ENCODE assay signal across 35 cellular contexts in the genomic region with DNA sequence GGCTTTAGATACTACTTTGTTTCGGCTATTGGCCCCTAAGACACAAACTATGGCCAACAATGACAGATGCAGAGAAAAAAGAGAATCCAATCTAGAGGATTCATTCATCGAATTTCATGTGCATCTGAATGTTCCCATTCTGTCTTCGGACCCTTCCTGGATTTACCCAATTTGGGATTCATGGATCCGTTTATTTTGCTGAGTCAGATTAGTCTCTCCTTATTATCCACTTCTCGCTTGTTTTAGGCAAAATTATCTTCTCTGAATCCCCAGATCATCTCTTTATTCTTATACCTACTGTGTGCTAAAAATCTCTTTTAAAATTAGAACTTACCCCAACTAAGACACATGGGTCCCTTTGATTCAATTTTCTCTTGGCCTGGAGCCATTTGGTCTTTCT. TPM values are rescaled to one million over a fixed set of nuclear protein-coding genes. Genes with fewer than 3 reads are reported as not detected.
"Had no signal": no experiment of that assay in that cellular context is flagged by ENCODE, and none has a peak within 500 bp of the region (broad histone marks: within the 10 kb centered on the region; RNA-seq: fewer than 3 reads in every experiment).

No MANE protein-coding gene starts in this region.

- H3K27ac Mint-ChIP-seq: natural killer cell; nephron; neural progenitor cell; progenitor cell of endocrine pancreas; stimulated activated memory B cell treated with anti-CD40 and anti-IgM and Interleukin-4, amounts not matched to agents 10 μg/mL and 1 μg/mL and 100 μg/mL, for 72 hours; stimulated activated naive CD8-positive, alpha-beta T cell treated with anti-CD3 and anti-CD28 coated beads, Interleukin-15, amount 100 ng/mL, for 72 hours; type B pancreatic cell had no signal

- H3K4me3 ChIP-seq: neural progenitor cell, ovary, psoas muscle, skin epidermis, smooth muscle cell, spleen, suprapubic skin, testis, tibial artery, transverse colon, upper lobe of right lung, uterus had no signal

- H3K4me1 Mint-ChIP-seq: natural killer cell; nephron; neural progenitor cell; stimulated activated naive CD8-positive, alpha-beta T cell treated with anti-CD3 and anti-CD28 coated beads, Interleukin-15, amount 100 ng/mL, for 72 hours had no signal

- H3K4me1 ChIP-seq: parathyroid adenoma, psoas muscle, testis, tibial artery, transverse colon, upper lobe of right lung, uterus had no signal

- H3K27ac ChIP-seq: neural progenitor cell, ovary, parathyroid adenoma, psoas muscle, skin epidermis, spleen, suprapubic skin, testis, tibial artery, transverse colon, upper lobe of right lung, uterus had no signal

- H2AFZ ChIP-seq: neural progenitor cell, parathyroid adenoma had no signal

- H3K36me3 Mint-ChIP-seq: natural killer cell, neural progenitor cell, type B pancreatic cell had no signal

- H3K9ac ChIP-seq: neural progenitor cell, parathyroid adenoma had no signal

- H3K27me3 Mint-ChIP-seq: stimulated activated naive CD8-positive, alpha-beta T cell treated with anti-CD3 and anti-CD28 coated beads, Interleukin-15, amount 100 ng/mL, for 72 hours had no signal

- H3K9me3 ChIP-seq: ovary, psoas muscle, suprapubic skin, testis, tibial artery, transverse colon, upper lobe of right lung, uterus had no signal

- H3K4me2 ChIP-seq: smooth muscle cell had no signal

- H3K4me3 Mint-ChIP-seq: natural killer cell; nephron; neural progenitor cell; stimulated activated memory B cell treated with anti-CD40 and anti-IgM and Interleukin-4, amounts not matched to agents 10 μg/mL and 1 μg/mL and 100 μg/mL, for 72 hours; stimulated activated naive CD8-positive, alpha-beta T cell treated with anti-CD3 and anti-CD28 coated beads, Interleukin-15, amount 100 ng/mL, for 72 hours; type B pancreatic cell had no signal

- ATAC-seq: natural killer cell; psoas muscle; right cardiac atrium; sciatic nerve; stimulated activated memory B cell treated with anti-CD40 and anti-IgM and Interleukin-4, amounts not matched to agents 10 μg/mL and 1 μg/mL and 100 μg/mL, for 72 hours; stimulated activated naive CD8-positive, alpha-beta T cell treated with anti-CD3 and anti-CD28 coated beads, Interleukin-15, amount 100 ng/mL, for 72 hours; stimulated activated naive CD8-positive, alpha-beta T cell treated with anti-CD3 and anti-CD28 coated beads, Interleukin-15, Interleukin-2, amounts not matched to agents 100 U/mL and 50 U/mL, for 24 hours; upper lobe of right lung had no signal

- H3K36me3 ChIP-seq: neural progenitor cell, ovary, spleen, suprapubic skin, transverse colon, upper lobe of right lung, uterus had no signal

- H3K9me3 Mint-ChIP-seq: natural killer cell; nephron; stimulated activated naive CD8-positive, alpha-beta T cell treated with anti-CD3 and anti-CD28 coated beads, Interleukin-15, amount 100 ng/mL, for 72 hours; type B pancreatic cell had no signal

- H3K27me3 ChIP-seq: neural progenitor cell, ovary, testis, transverse colon, uterus had no signal

- H3K79me2 ChIP-seq: parathyroid adenoma had no signal

- DNase-seq: natural killer cell; occipital lobe; ovary; posterior cingulate gyrus; psoas muscle; right cardiac atrium; spleen; stimulated activated CD4-positive, alpha-beta T cell treated with anti-CD3 and anti-CD28 coated beads, Interleukin-12 subunit alpha, Interleukin-12 subunit beta, amount 100 ng/mL, for 4 hours; stimulated activated CD4-positive, alpha-beta T cell treated with anti-CD3 and anti-CD28 coated beads, Interleukin-1b, Interleukin-23, amount 100 ng/mL, for 48 hours; stimulated activated CD4-positive, alpha-beta T cell treated with anti-CD3 and anti-CD28 coated beads, Interleukin-4, amount 100 ng/mL, for 1 hour; stimulated activated CD4-positive, alpha-beta T cell treated with anti-CD3 and anti-CD28 coated beads, Interleukin-4, amount 100 ng/mL, for 4 hours; stimulated activated CD8-positive, alpha-beta memory T cell treated with anti-CD3 and anti-CD28 coated beads, Interleukin-4, amount 100 ng/mL, for 48 hours; stimulated activated naive CD4-positive, alpha-beta T cell; stimulated activated naive CD8-positive, alpha-beta T cell treated with anti-CD3 and anti-CD28 coated beads, Interleukin-15, amount 100 ng/mL, for 72 hours; stimulated activated naive CD8-positive, alpha-beta T cell treated with anti-CD3 and anti-CD28 coated beads, Interleukin-15, Interleukin-2, amounts not matched to agents 100 U/mL and 50 U/mL, for 24 hours; substantia nigra; testis; tibial artery; transverse colon; uterus had no signal

RNA-seq across cellular contexts. Expression of a gene that starts 6.5 kb away (rescaled TPM):
- total RNA-seq: natural killer cell, osteoblast, psoas muscle, right cardiac atrium, smooth muscle cell had no signal
- polyA plus RNA-seq: right cardiac atrium had no signal

RNA-seq across cellular contexts. Expression of a gene that starts 54.5 kb away (rescaled TPM):
- total RNA-seq: natural killer cell, osteoblast, ovary, renal cortical epithelial cell, right cardiac atrium, smooth muscle cell, suprapubic skin, transverse colon, upper lobe of right lung had no signal
- polyA plus RNA-seq: neural cell, ovary, psoas muscle, right cardiac atrium, smooth muscle cell, urinary bladder had no signal
